In genomic region chr6:32148722-32149576, GRCh38 we compare ENCODE assay signal across 1 cellular context.
A peak's percentile ranks its signal among the peaks of the same experiment; 100 is the strongest.
TF ChIP-seq lines count a peak whose summit lies in the region.

No MANE protein-coding gene starts in this region.

TF ChIP-seq in K562, 482 proteins besides CTCF, POLR2A, EP300 and RAD21:
- TF ChIP-seq TAF7 (tag; IDR thresholded peaks at IDR 0.05) = no peak
- TF ChIP-seq FOXK1 (CRISPR knock-in tag; IDR thresholded peaks at IDR 0.05; ENCODE audit: borderline replicate concordance) = 0 out of 2 replicates have a peak, but pooled peaks have one; percentile 28
- no peak for TF ChIP-seq IFI16 (CRISPR knock-in tag; IDR thresholded peaks at IDR 0.05)
- no peak for TF ChIP-seq PHF21A (IDR thresholded peaks at IDR 0.05; ENCODE audit: borderline replicate concordance, low read depth)
- TF ChIP-seq PRMT5 (CRISPR knock-in tag; IDR thresholded peaks at IDR 0.05) = no peak
- peak; percentile 42; the same call in 1 of the 2 replicates for TF ChIP-seq ZBTB33 (CRISPR knock-in tag; IDR thresholded peaks at IDR 0.05)
- no peak for TF ChIP-seq CHD4 (IDR thresholded peaks at IDR 0.05; ENCODE audit: insufficient read depth, insufficient replicate concordance, low read depth, low read length, poor library complexity, severe bottlenecking)
- TF ChIP-seq THAP7 (CRISPR knock-in tag; IDR thresholded peaks at IDR 0.05) = no peak
- no peak for TF ChIP-seq ZNF282 (CRISPR knock-in tag; IDR thresholded peaks at IDR 0.05)
- TF ChIP-seq FOSL1 (tag; conservative IDR thresholded peaks at IDR 0.05) = no peak
- no peak for TF ChIP-seq PTBP1 (IDR thresholded peaks at IDR 0.05; ENCODE audit: low read depth, low read length)
- no peak for TF ChIP-seq CREB3 (tag; conservative IDR thresholded peaks at IDR 0.05; ENCODE audit: low read depth)
- peak; percentile 68; the same call in 1 of the 2 replicates for TF ChIP-seq ZBTB7A (IDR thresholded peaks at IDR 0.05; ENCODE audit: borderline replicate concordance, control insufficient read depth, low read depth, low read length)
- TF ChIP-seq ASH1L (IDR thresholded peaks at IDR 0.05; ENCODE audit: borderline replicate concordance, low read depth, partially characterized antibody) = no peak
- peak; percentile 78 for TF ChIP-seq PCBP1 (IDR thresholded peaks at IDR 0.05; ENCODE audit: low read depth, low read length, poor library complexity, severe bottlenecking)
- no peak for TF ChIP-seq CREB1 (IDR thresholded peaks at IDR 0.05)
- no peak for TF ChIP-seq CREB1 (CRISPR knock-in tag; IDR thresholded peaks at IDR 0.05)
TF ChIP-seq in K562: peak in this region for 4.
